1 cellular context compared by ENCODE assay signal in genomic region chr2:173027181-173028128, GRCh38.
TF ChIP-seq lines count a peak whose summit lies in the region.

No MANE protein-coding gene starts in this region.

TF ChIP-seq in K562, 482 proteins besides CTCF, POLR2A, EP300 and RAD21 (continued from another document):
- TF ChIP-seq ARID3A (IDR thresholded peaks at IDR 0.05; ENCODE audit: borderline replicate concordance, low read depth, low read length): 0 out of 2 replicates have a peak, but pooled peaks have one; percentile 31
